10 cellular contexts compared by ENCODE assay signal in the genomic region with DNA sequence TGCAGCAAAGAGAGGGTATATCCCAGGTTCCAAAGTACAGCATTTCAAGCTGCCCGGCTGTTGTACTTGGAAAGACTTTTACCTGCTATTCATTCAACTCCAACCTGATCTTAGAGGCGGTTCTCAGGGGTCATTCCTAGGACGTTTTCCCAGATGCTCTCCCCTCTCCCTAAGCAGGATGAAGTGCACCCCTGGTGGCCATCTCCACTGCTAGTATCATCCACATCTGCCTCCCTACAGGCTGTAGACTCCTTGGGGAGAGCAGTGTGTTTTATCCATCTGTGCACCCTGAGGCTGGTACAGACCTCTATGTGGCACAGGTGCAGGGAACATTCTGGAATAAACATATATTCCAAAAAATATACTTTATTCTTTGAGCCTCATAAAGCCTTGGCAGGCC. TPM values are rescaled to one million over a fixed set of nuclear protein-coding genes. Genes with fewer than 3 reads are reported as not detected.
DNase-seq lines count a peak whose midpoint lies in the region; ATAC-seq and TF ChIP-seq lines count a peak whose summit lies in the region.
"Had no signal": no experiment of that assay in that cellular context is flagged by ENCODE, and none has a peak within 500 bp of the region (broad histone marks: within the 10 kb centered on the region; RNA-seq: fewer than 3 reads in every experiment).

No MANE protein-coding gene starts in this region.

- peaks cover 23 to 30% of the 10 kb centered on the region in 2 donors for H3K4me1 ChIP-seq in gastrocnemius medialis

- intact Hi-C loops in gastrocnemius medialis (cut with DNase I; ENCODE audit: low total_unique reads): loop anchor here (10.0 kb wide), 1 partner anchor 444 kb away; no protein-coding TSS in a partner anchor

- TF ChIP-seq CTCF in GM12873 (IDR thresholded peaks at IDR 0.05; ENCODE audit: insufficient read depth, low read depth, low read length, missing control alignments): peak; percentile 48
- TF ChIP-seq CTCF in epithelial cell of esophagus (IDR thresholded peaks at IDR 0.05; ENCODE audit: insufficient read depth, low read depth, low read length, missing control alignments): peak; percentile 30
- TF ChIP-seq CTCF in gastrocnemius medialis (IDR thresholded peaks at IDR 0.05 in 4 of 5, conservative IDR thresholded peaks at IDR 0.05 in 1 of 5): no peak

- peak; percentile 5 for DNase-seq in NCI-H2171 (lab: John Stamatoyannopoulos, UW)
- DNase-seq in epithelial cell of esophagus (ENCODE audit: low read depth): no peak
- DNase-seq in gastrocnemius medialis: no peak
- DNase-seq in stimulated activated CD4-positive, alpha-beta T cell treated with anti-CD3 and anti-CD28 coated beads, Interleukin-4, amount 100 ng/mL, for 24 hours: no peak
- DNase-seq: activated B cell treated with CpG ODN at 0.5 μM for 24 hours, GOT3 had no signal

- no peaks in the 10 kb centered on the region for H3K9me3 ChIP-seq in gastrocnemius medialis

- in situ Hi-C loops in gastrocnemius medialis (cut with MboI; ENCODE audit: low sequenced_read_pairs in 4 of 4): loop anchor here in 2 of 4 donors (5.0 kb wide), 2 partner anchors 76 to 81 kb away; no protein-coding TSS in a partner anchor

- H3K4me3 ChIP-seq in epithelial cell of esophagus (ENCODE audit: low read length) (no peak overlapping the region), gastrocnemius medialis (no peak overlapping the region)

- TF ChIP-seq POLR2A in gastrocnemius medialis (IDR thresholded peaks at IDR 0.05): no peak

- ATAC-seq in gastrocnemius medialis (no peak), HG03139 (IDR thresholded peaks at IDR 0.05; ENCODE audit: unreplicated experiment) (no peak), GM21717 (IDR thresholded peaks at IDR 0.05; ENCODE audit: unreplicated experiment) (no peak)

- H3K27me3 ChIP-seq in gastrocnemius medialis: no peaks in the 10 kb centered on the region

- H3K36me3 ChIP-seq in gastrocnemius medialis: no peaks in the 10 kb centered on the region

- H3K27ac ChIP-seq in gastrocnemius medialis: peak overlapping the region; percentile 36 to 61 (median 50)

RNA-seq across cellular contexts. Expression of gene PTPN3, which starts 56.8 kb away (rescaled TPM):
- total RNA-seq in gastrocnemius medialis: 100 to 1,000 TPM in 2 of 4 donors, 10 to 100 TPM in 2; 15.6 to 305 (median 82.2) TPM
- total RNA-seq: naive thymus-derived CD8-positive, alpha-beta T cell had no signal

Comparison
In these comparisons a context has a peak if more than half of its experiments do, and no peak if none do; other contexts are left out.
1. CTCF ChIP-seq: peak in GM12873 (single experiment) and epithelial cell of esophagus (single experiment); none in gastrocnemius medialis (0 of 5).